Comparison of ENCODE assay signal across 1 cellular context in the genomic region with DNA sequence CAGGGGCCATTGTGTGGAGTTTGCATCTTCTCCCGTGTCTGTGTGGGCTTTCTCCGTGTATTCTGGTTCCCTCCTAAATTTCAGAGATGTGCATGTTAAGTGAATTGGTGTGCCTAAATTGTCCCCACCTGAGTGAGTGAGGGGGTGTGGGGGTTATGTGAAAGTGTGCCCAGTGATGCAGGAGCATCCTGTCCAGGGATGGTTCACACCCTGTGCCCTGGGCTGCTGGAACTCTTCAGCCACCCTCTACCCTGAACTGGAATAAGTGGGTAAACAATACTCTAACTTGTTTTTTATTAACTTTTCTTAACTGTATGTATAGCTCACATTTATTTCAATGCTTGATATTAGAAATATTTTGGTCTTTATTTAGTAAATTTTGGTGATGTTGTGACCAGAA.
TF ChIP-seq lines count a peak whose summit lies in the region.

No MANE protein-coding gene starts in this region.

TF ChIP-seq in SK-N-SH treated with all-trans-retinoic acid at 6 μM for 48 hours, 23 proteins besides CTCF, POLR2A, EP300 and RAD21 (continued from another document):
- TF ChIP-seq, protein P1, sequence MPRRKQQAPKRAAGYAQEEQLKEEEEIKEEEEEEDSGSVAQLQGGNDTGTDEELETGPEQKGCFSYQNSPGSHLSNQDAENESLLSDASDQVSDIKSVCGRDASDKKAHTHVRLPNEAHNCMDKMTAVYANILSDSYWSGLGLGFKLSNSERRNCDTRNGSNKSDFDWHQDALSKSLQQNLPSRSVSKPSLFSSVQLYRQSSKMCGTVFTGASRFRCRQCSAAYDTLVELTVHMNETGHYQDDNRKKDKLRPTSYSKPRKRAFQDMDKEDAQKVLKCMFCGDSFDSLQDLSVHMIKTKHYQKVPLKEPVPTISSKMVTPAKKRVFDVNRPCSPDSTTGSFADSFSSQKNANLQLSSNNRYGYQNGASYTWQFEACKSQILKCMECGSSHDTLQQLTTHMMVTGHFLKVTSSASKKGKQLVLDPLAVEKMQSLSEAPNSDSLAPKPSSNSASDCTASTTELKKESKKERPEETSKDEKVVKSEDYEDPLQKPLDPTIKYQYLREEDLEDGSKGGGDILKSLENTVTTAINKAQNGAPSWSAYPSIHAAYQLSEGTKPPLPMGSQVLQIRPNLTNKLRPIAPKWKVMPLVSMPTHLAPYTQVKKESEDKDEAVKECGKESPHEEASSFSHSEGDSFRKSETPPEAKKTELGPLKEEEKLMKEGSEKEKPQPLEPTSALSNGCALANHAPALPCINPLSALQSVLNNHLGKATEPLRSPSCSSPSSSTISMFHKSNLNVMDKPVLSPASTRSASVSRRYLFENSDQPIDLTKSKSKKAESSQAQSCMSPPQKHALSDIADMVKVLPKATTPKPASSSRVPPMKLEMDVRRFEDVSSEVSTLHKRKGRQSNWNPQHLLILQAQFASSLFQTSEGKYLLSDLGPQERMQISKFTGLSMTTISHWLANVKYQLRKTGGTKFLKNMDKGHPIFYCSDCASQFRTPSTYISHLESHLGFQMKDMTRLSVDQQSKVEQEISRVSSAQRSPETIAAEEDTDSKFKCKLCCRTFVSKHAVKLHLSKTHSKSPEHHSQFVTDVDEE (CRISPR knock-in tag; IDR thresholded peaks at IDR 0.05): no peak
- TF ChIP-seq RARB (CRISPR knock-in tag; IDR thresholded peaks at IDR 0.05): no peak
- no peak for TF ChIP-seq ZNF70 (CRISPR knock-in tag; IDR thresholded peaks at IDR 0.05)
TF ChIP-seq in SK-N-SH treated with all-trans-retinoic acid at 6 μM for 48 hours: peak in this region for 0.
